Comparison of ENCODE assay signal across 28 cellular contexts in genomic region chr21:37860416-37860815, GRCh38. TPM values are rescaled to one million over a fixed set of nuclear protein-coding genes. Genes with fewer than 3 reads are reported as not detected.
"Had no signal": no experiment of that assay in that cellular context is flagged by ENCODE, and none has a peak within 500 bp of the region (broad histone marks: within the 10 kb centered on the region; RNA-seq: fewer than 3 reads in every experiment).

No MANE protein-coding gene starts in this region.

- H3K4me2 ChIP-seq: neural progenitor cell had no signal

- H3K27me3 ChIP-seq: neural progenitor cell, ovary, right lobe of liver, sigmoid colon, tibial artery, upper lobe of right lung, uterus had no signal

- H3K9me3 Mint-ChIP-seq: natural killer cell; stimulated activated effector memory CD8-positive, alpha-beta T cell treated with anti-CD3 and anti-CD28 coated beads, Interleukin-12 subunit alpha, Interleukin-12 subunit beta, amount 100 ng/mL, for 72 hours; stimulated activated naive CD8-positive, alpha-beta T cell treated with anti-CD3 and anti-CD28 coated beads, Interleukin-15, Interleukin-2, amounts not matched to agents 100 ng/mL and 50 ng/mL, for 24 hours had no signal

- H3K4me3 Mint-ChIP-seq: natural killer cell; nephron; stimulated activated effector memory CD8-positive, alpha-beta T cell treated with anti-CD3 and anti-CD28 coated beads, Interleukin-12 subunit alpha, Interleukin-12 subunit beta, amount 100 ng/mL, for 72 hours; stimulated activated naive B cell treated with anti-CD40 and anti-IgM and Interleukin-4, amounts not matched to agents 10 μg/mL and 1 μg/mL and 100 μg/mL, for 72 hours; stimulated activated naive CD8-positive, alpha-beta T cell treated with anti-CD3 and anti-CD28 coated beads, Interleukin-15, Interleukin-2, amounts not matched to agents 100 ng/mL and 50 ng/mL, for 24 hours; type B pancreatic cell had no signal

- H3K27ac Mint-ChIP-seq: natural killer cell; nephron; neural progenitor cell; progenitor cell of endocrine pancreas; stimulated activated effector memory CD8-positive, alpha-beta T cell treated with anti-CD3 and anti-CD28 coated beads, Interleukin-12 subunit alpha, Interleukin-12 subunit beta, amount 100 ng/mL, for 72 hours; stimulated activated naive B cell treated with anti-CD40 and anti-IgM and Interleukin-4, amounts not matched to agents 10 μg/mL and 1 μg/mL and 100 μg/mL, for 72 hours; type B pancreatic cell had no signal

- H3K36me3 ChIP-seq: neural progenitor cell, ovary, right lobe of liver, sigmoid colon, stomach, tibial artery, transverse colon, upper lobe of right lung, uterus had no signal

- H3K36me3 Mint-ChIP-seq: natural killer cell; stimulated activated effector memory CD8-positive, alpha-beta T cell treated with anti-CD3 and anti-CD28 coated beads, Interleukin-12 subunit alpha, Interleukin-12 subunit beta, amount 100 ng/mL, for 72 hours; stimulated activated naive B cell treated with anti-CD40 and anti-IgM and Interleukin-4, amounts not matched to agents 10 μg/mL and 1 μg/mL and 100 μg/mL, for 72 hours; type B pancreatic cell had no signal

- FAIRE-seq: small intestine had no signal

- H3K9ac ChIP-seq: neural progenitor cell, parathyroid adenoma had no signal

- DNase-seq: natural killer cell; occipital lobe; ovary; posterior cingulate gyrus; psoas muscle; right cardiac atrium; right lobe of liver; sigmoid colon; small intestine; stimulated activated CD4-positive, alpha-beta T cell treated with anti-CD3 and anti-CD28 coated beads, Interleukin-15, amount 100 ng/mL, for 24 hours; stimulated activated CD4-positive, alpha-beta T cell treated with anti-CD3 and anti-CD28 coated beads, Interleukin-2, amount 100 ng/mL, for 24 hours; stimulated activated CD4-positive, alpha-beta T cell treated with anti-CD3 and anti-CD28 coated beads, Interleukin-2, amount 100 ng/mL, for 48 hours; stimulated activated CD4-positive, alpha-beta T cell treated with anti-CD3 and anti-CD28 coated beads, Interleukin-4, amount 100 ng/mL, for 24 hours; stimulated activated naive B cell treated with anti-CD40 and anti-IgM and Interleukin-4, amounts not matched to agents 10 μg/mL and 1 μg/mL and 100 μg/mL, for 72 hours; stimulated activated naive CD4-positive, alpha-beta T cell treated with Interleukin-2 at 50 U/mL for 16 hours; stomach; tibial artery; transverse colon; upper lobe of right lung; uterus had no signal

- H3K79me2 ChIP-seq: parathyroid adenoma had no signal

- H3K27me3 Mint-ChIP-seq: stimulated activated naive B cell treated with anti-CD40 and anti-IgM and Interleukin-4, amounts not matched to agents 10 μg/mL and 1 μg/mL and 100 μg/mL, for 72 hours; type B pancreatic cell had no signal

- H3K4me3 ChIP-seq: neural progenitor cell, ovary, psoas muscle, right lobe of liver, sigmoid colon, stomach, tibial artery, transverse colon, upper lobe of right lung, uterus had no signal

- H3K4me1 Mint-ChIP-seq: natural killer cell; stimulated activated effector memory CD8-positive, alpha-beta T cell treated with anti-CD3 and anti-CD28 coated beads, Interleukin-12 subunit alpha, Interleukin-12 subunit beta, amount 100 ng/mL, for 72 hours had no signal

- H3K9me3 ChIP-seq: ovary, psoas muscle, right lobe of liver, transverse colon, upper lobe of right lung, uterus had no signal

- H3K4me1 ChIP-seq: parathyroid adenoma, psoas muscle, sigmoid colon, tibial artery, transverse colon, upper lobe of right lung, uterus had no signal

- ATAC-seq: natural killer cell; psoas muscle; right cardiac atrium; right lobe of liver; stimulated activated effector memory CD8-positive, alpha-beta T cell treated with anti-CD3 and anti-CD28 coated beads, Interleukin-12 subunit alpha, Interleukin-12 subunit beta, amount 100 ng/mL, for 72 hours; stimulated activated naive B cell treated with anti-CD40 and anti-IgM and Interleukin-4, amounts not matched to agents 10 μg/mL and 1 μg/mL and 100 μg/mL, for 72 hours; upper lobe of right lung had no signal

- H3K27ac ChIP-seq: neural progenitor cell, ovary, parathyroid adenoma, psoas muscle, right lobe of liver, sigmoid colon, stomach, tibial artery, transverse colon, upper lobe of right lung, uterus had no signal

- H2AFZ ChIP-seq: neural progenitor cell, parathyroid adenoma had no signal

RNA-seq across cellular contexts. Expression of gene KCNJ6, which starts 55.8 kb away (rescaled TPM):
- total RNA-seq: natural killer cell, ovary, psoas muscle, subcutaneous adipose tissue had no signal
- polyA plus RNA-seq: right cardiac atrium had no signal
